Comparison of ENCODE assay signal across 21 cellular contexts in the genomic region with DNA sequence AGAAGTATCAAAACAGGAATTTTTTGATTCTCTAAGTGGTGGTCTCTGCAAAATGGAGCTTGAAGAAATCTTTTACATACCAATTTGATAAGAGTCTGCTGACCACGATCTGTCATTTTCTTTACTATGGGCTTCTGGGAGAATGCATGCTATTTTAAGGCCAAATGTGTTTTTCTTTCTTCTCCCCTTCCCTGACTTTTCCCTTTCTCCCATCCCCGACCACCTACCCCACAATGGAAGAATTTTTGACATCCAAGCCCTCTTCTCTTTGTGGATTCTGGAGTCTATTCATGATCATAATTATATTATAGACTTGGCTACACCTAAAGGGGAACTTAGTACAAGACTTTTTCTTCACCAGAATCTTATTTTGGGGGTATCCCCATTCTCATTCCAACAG. TPM values are rescaled to one million over a fixed set of nuclear protein-coding genes. Genes with fewer than 3 reads are reported as not detected.
DNase-seq lines count a peak whose midpoint lies in the region; ATAC-seq and TF ChIP-seq lines count a peak whose summit lies in the region.
"Had no signal": no experiment of that assay in that cellular context is flagged by ENCODE, and none has a peak within 500 bp of the region (broad histone marks: within the 10 kb centered on the region; RNA-seq: fewer than 3 reads in every experiment).

No MANE protein-coding gene starts in this region.

- no peak for ATAC-seq in GM21360 (IDR thresholded peaks at IDR 0.05; ENCODE audit: unreplicated experiment)
- ATAC-seq: psoas muscle had no signal

- no peak for DNase-seq in activated T-cell treated with anti-CD3 and anti-CD28 coated beads, Interleukin-2, amount 50 U/mL, for 24 hours
- no peak for DNase-seq in activated T-cell treated with anti-CD3 and anti-CD28 coated beads for 4 hours
- no peak for DNase-seq in activated naive CD8-positive, alpha-beta T cell treated with anti-CD3 and anti-CD28 coated beads for 36 hours
- no peak for DNase-seq in nephron progenitor cell
- no peak for DNase-seq in stimulated activated CD4-positive, alpha-beta T cell treated with anti-CD3 and anti-CD28 coated beads, Interleukin-4, amount 100 ng/mL, for 1 hour
- no peak for DNase-seq in kidney glomerular epithelial cell (lab: John Stamatoyannopoulos, UW)
- DNase-seq: activated CD4-positive, alpha-beta T cell treated with anti-CD3 and anti-CD28 coated beads, Interleukin-2, amount 50 U/mL, for 1 hour; activated naive CD4-positive, alpha-beta T cell treated with anti-CD3 and anti-CD28 coated beads for 36 hours; aorta; Caco-2; caudate nucleus; erythroblast; H9; head of caudate nucleus; Kasumi-1; NCI-H1694; psoas muscle; SJCRH30 had no signal

- no peaks in the 10 kb centered on the region for H3K9me3 Mint-ChIP-seq in activated T-cell treated with anti-CD3 and anti-CD28 coated beads, Interleukin-2, amount 50 U/mL, for 24 hours
- no peaks in the 10 kb centered on the region for H3K9me3 Mint-ChIP-seq in activated naive CD8-positive, alpha-beta T cell treated with anti-CD3 and anti-CD28 coated beads for 36 hours
- no peaks in the 10 kb centered on the region for H3K9me3 Mint-ChIP-seq in nephron progenitor cell
- H3K9me3 Mint-ChIP-seq: activated naive CD4-positive, alpha-beta T cell treated with anti-CD3 and anti-CD28 coated beads for 36 hours; H9 had no signal

- TF ChIP-seq CTCF in HEK293 (tag by site-specific recombination; IDR thresholded peaks at IDR 0.05) (no peak), nephron progenitor cell (IDR thresholded peaks at IDR 0.05) (no peak)

- peaks cover 59% of the 10 kb centered on the region for H3K4me1 Mint-ChIP-seq in activated T-cell treated with anti-CD3 and anti-CD28 coated beads, Interleukin-2, amount 50 U/mL, for 24 hours (ENCODE audit: low read depth)
- peaks cover 50% of the 10 kb centered on the region for H3K4me1 Mint-ChIP-seq in activated naive CD8-positive, alpha-beta T cell treated with anti-CD3 and anti-CD28 coated beads for 36 hours
- no peaks in the 10 kb centered on the region for H3K4me1 Mint-ChIP-seq in nephron progenitor cell
- H3K4me1 Mint-ChIP-seq: H9 had no signal

- H3K4me3 ChIP-seq in HEK293 (ENCODE audit: low read depth, low read length), result no peak overlapping the region
- H3K4me3 ChIP-seq: lung, psoas muscle, SJCRH30 had no signal

- peak overlapping the region; percentile 48 for H3K27ac Mint-ChIP-seq in activated T-cell treated with anti-CD3 and anti-CD28 coated beads, Interleukin-2, amount 50 U/mL, for 24 hours
- peak overlapping the region; percentile 67 for H3K27ac Mint-ChIP-seq in activated naive CD8-positive, alpha-beta T cell treated with anti-CD3 and anti-CD28 coated beads for 36 hours
- H3K27ac Mint-ChIP-seq in nephron progenitor cell, result peak overlapping the region; percentile 3

- no peaks in the 10 kb centered on the region for H3K4me1 ChIP-seq in HEK293 (ENCODE audit: control insufficient read depth, insufficient read depth, low read length)
- H3K4me1 ChIP-seq: Caco-2, psoas muscle had no signal

- POLR2A ChIA-PET in HEK293 (lab: Yijun Ruan, JAX), result no interaction called here

- H3K36me3 Mint-ChIP-seq in activated T-cell treated with anti-CD3 and anti-CD28 coated beads, Interleukin-2, amount 50 U/mL, for 24 hours (ENCODE audit: low read depth), result peaks cover 91% of the 10 kb centered on the region
- peaks cover 55% of the 10 kb centered on the region for H3K36me3 Mint-ChIP-seq in activated naive CD8-positive, alpha-beta T cell treated with anti-CD3 and anti-CD28 coated beads for 36 hours
- peaks cover 56% of the 10 kb centered on the region for H3K36me3 Mint-ChIP-seq in nephron progenitor cell (ENCODE audit: low read depth)

- H3K27ac ChIP-seq in HEK293 (ENCODE audit: extremely low read depth, low read depth, low read length), result no peak overlapping the region
- H3K27ac ChIP-seq: psoas muscle, SJCRH30 had no signal

- H3K27me3 Mint-ChIP-seq in activated T-cell treated with anti-CD3 and anti-CD28 coated beads, Interleukin-2, amount 50 U/mL, for 24 hours, result no peaks in the 10 kb centered on the region
- no peaks in the 10 kb centered on the region for H3K27me3 Mint-ChIP-seq in activated naive CD8-positive, alpha-beta T cell treated with anti-CD3 and anti-CD28 coated beads for 36 hours
- no peaks in the 10 kb centered on the region for H3K27me3 Mint-ChIP-seq in nephron progenitor cell (ENCODE audit: low read depth, poor library complexity)

- H3K9me3 ChIP-seq in HEK293 (ENCODE audit: control insufficient read depth, insufficient read depth, low read depth, low read length), result no peaks in the 10 kb centered on the region
- H3K9me3 ChIP-seq: Caco-2, psoas muscle, SJCRH30 had no signal

- peaks cover 76 to 80% of the 10 kb centered on the region in 2 experiments for H3K36me3 ChIP-seq in HEK293 (ENCODE audit: control insufficient read depth in 2 of 2, insufficient read depth in 1 of 2, low read length in 2 of 2)

- H3K4me3 Mint-ChIP-seq in activated T-cell treated with anti-CD3 and anti-CD28 coated beads, Interleukin-2, amount 50 U/mL, for 24 hours, result no peak overlapping the region
- H3K4me3 Mint-ChIP-seq in activated naive CD8-positive, alpha-beta T cell treated with anti-CD3 and anti-CD28 coated beads for 36 hours, result no peak overlapping the region
- no peak overlapping the region for H3K4me3 Mint-ChIP-seq in nephron progenitor cell
- H3K4me3 Mint-ChIP-seq: activated naive CD4-positive, alpha-beta T cell treated with anti-CD3 and anti-CD28 coated beads for 36 hours; H9 had no signal

- CTCF ChIA-PET in HEK293 (lab: Yijun Ruan, JAX), result interaction anchor here (1.2 kb wide), 2 partner anchors 12 to 54 kb away, joined by 3 to 4 read pairs; no protein-coding TSS in a partner anchor

TF ChIP-seq in HEK293, 187 proteins besides CTCF, POLR2A, EP300 and RAD21:
- TF ChIP-seq SALL2 (tag by site-specific recombination; IDR thresholded peaks at IDR 0.05; ENCODE audit: borderline replicate concordance) (no peak), ZNF394 (tag by site-specific recombination; IDR thresholded peaks at IDR 0.05; ENCODE audit: borderline replicate concordance) (no peak), PRDM1 (tag by site-specific recombination; IDR thresholded peaks at IDR 0.05) (peak; percentile 66; the same call in 1 of the 2 replicates), ZBTB1 (tag by site-specific recombination; IDR thresholded peaks at IDR 0.05) (no peak), ZNF2 (tag by site-specific recombination; IDR thresholded peaks at IDR 0.05) (no peak)
- TF ChIP-seq, protein P1, sequence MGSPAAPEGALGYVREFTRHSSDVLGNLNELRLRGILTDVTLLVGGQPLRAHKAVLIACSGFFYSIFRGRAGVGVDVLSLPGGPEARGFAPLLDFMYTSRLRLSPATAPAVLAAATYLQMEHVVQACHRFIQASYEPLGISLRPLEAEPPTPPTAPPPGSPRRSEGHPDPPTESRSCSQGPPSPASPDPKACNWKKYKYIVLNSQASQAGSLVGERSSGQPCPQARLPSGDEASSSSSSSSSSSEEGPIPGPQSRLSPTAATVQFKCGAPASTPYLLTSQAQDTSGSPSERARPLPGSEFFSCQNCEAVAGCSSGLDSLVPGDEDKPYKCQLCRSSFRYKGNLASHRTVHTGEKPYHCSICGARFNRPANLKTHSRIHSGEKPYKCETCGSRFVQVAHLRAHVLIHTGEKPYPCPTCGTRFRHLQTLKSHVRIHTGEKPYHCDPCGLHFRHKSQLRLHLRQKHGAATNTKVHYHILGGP (tag by site-specific recombination; IDR thresholded peaks at IDR 0.05), result no peak
- TF ChIP-seq, protein P2, sequence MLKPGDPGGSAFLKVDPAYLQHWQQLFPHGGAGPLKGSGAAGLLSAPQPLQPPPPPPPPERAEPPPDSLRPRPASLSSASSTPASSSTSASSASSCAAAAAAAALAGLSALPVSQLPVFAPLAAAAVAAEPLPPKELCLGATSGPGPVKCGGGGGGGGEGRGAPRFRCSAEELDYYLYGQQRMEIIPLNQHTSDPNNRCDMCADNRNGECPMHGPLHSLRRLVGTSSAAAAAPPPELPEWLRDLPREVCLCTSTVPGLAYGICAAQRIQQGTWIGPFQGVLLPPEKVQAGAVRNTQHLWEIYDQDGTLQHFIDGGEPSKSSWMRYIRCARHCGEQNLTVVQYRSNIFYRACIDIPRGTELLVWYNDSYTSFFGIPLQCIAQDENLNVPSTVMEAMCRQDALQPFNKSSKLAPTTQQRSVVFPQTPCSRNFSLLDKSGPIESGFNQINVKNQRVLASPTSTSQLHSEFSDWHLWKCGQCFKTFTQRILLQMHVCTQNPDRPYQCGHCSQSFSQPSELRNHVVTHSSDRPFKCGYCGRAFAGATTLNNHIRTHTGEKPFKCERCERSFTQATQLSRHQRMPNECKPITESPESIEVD (tag by site-specific recombination; IDR thresholded peaks at IDR 0.05), result no peak

RNA-seq across cellular contexts. Expression of a gene that starts 31.3 kb away (rescaled TPM):
- total RNA-seq in activated naive CD8-positive, alpha-beta T cell treated with anti-CD3 and anti-CD28 coated beads for 36 hours, result 10 to 100 TPM; 48.5 to 53.2 TPM

RNA-seq across cellular contexts. Expression of a gene that starts 46.7 kb away (rescaled TPM):
- total RNA-seq in activated naive CD8-positive, alpha-beta T cell treated with anti-CD3 and anti-CD28 coated beads for 36 hours, result 10 to 100 TPM; 61.4 to 62.3 TPM

RNA-seq across cellular contexts. Expression of a gene that starts 58.0 kb away (rescaled TPM):
- 10 to 100 TPM; 41.6 to 45.2 TPM for total RNA-seq in activated naive CD8-positive, alpha-beta T cell treated with anti-CD3 and anti-CD28 coated beads for 36 hours

Comparison
In these comparisons a context has a peak if more than half of its experiments do, and no peak if none do; other contexts are left out.
1. H3K27ac Mint-ChIP-seq: peak in every context shown above with its lines; median percentile 67 in activated naive CD8-positive, alpha-beta T cell treated with anti-CD3 and anti-CD28 coated beads for 36 hours; 48 in activated T-cell treated with anti-CD3 and anti-CD28 coated beads, Interleukin-2, amount 50 U/mL, for 24 hours; 3 in nephron progenitor cell.